19 cellular contexts compared by ENCODE assay signal in the genomic region with DNA sequence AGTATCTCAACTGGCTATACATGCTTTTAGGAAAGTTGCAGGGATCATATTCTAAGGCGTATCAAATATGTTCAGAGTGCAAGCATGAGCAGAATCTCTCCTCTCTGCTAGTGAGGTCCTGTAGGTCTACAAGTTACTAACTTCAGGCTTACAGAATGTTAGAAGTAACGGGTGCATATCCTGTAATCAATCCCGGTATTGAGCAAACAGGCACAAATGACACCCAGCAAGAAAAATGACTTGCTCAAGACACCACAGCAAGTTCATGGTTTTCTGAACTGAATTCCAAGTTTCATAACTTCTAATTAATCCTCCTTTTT.
DNase-seq lines count a peak whose midpoint lies in the region; ATAC-seq and TF ChIP-seq lines count a peak whose summit lies in the region.
"Had no signal": no experiment of that assay in that cellular context is flagged by ENCODE, and none has a peak within 500 bp of the region (broad histone marks: within the 10 kb centered on the region; RNA-seq: fewer than 3 reads in every experiment).

No MANE protein-coding gene starts in this region.

- H3K4me1 ChIP-seq in foreskin keratinocyte, result peaks cover 10% of the 10 kb centered on the region
- H3K4me1 ChIP-seq: SJCRH30 had no signal

- no peaks in the 10 kb centered on the region for H3K27me3 ChIP-seq in foreskin keratinocyte
- H3K27me3 ChIP-seq: SJCRH30 had no signal

- DNase-seq in activated CD4-positive, alpha-beta T cell treated with anti-CD3 and anti-CD28 coated beads, Interleukin-2, amount 10 ng/mL, durations not matched to agents 24 days and 14 days, result peak; percentile 13
- DNase-seq in activated CD4-positive, alpha-beta T cell treated with anti-CD3 and anti-CD28 coated beads for 36 hours, result no peak
- DNase-seq in NOMO-1 (lab: John Stamatoyannopoulos, UW; ENCODE audit: unreplicated experiment in 2 of 2) (peak; percentile 8 to 77), foreskin keratinocyte (no peak), type B pancreatic cell (ENCODE audit: extremely low spot score, unreplicated experiment) (no peak), NCI-H1417 (lab: John Stamatoyannopoulos, UW) (no peak), DMS153 (lab: John Stamatoyannopoulos, UW) (no peak), D341Med (ENCODE audit: low spot score) (no peak)
- DNase-seq: 8988T; CD8-positive, alpha-beta T cell; GDM1; Kasumi-1; NCI-H1436 treated with DMSO at 0.1 percent for 48 hours; NCI-H2081; NCI-H510A; NCI-H774; SJCRH30; SW 1271 had no signal

- no peaks in the 10 kb centered on the region for H3K36me3 Mint-ChIP-seq in activated CD4-positive, alpha-beta T cell treated with anti-CD3 and anti-CD28 coated beads, Interleukin-2, amount 10 ng/mL, durations not matched to agents 24 days and 14 days (ENCODE audit: low read depth)
- no peaks in the 10 kb centered on the region for H3K36me3 Mint-ChIP-seq in activated CD4-positive, alpha-beta T cell treated with anti-CD3 and anti-CD28 coated beads for 36 hours (ENCODE audit: low read depth)
- H3K36me3 Mint-ChIP-seq in type B pancreatic cell, result no peaks in the 10 kb centered on the region
- H3K36me3 Mint-ChIP-seq: CD8-positive, alpha-beta T cell had no signal

- no peak overlapping the region for H3K4me3 Mint-ChIP-seq in activated CD4-positive, alpha-beta T cell treated with anti-CD3 and anti-CD28 coated beads, Interleukin-2, amount 10 ng/mL, durations not matched to agents 24 days and 14 days
- no peak overlapping the region for H3K4me3 Mint-ChIP-seq in activated CD4-positive, alpha-beta T cell treated with anti-CD3 and anti-CD28 coated beads for 36 hours
- peak overlapping the region; percentile 24 for H3K4me3 Mint-ChIP-seq in type B pancreatic cell
- H3K4me3 Mint-ChIP-seq: CD8-positive, alpha-beta T cell had no signal

- POLR2A ChIA-PET in activated CD4-positive, alpha-beta T cell treated with anti-CD3 and anti-CD28 coated beads for 36 hours (lab: Charles Lee), result no interaction called here

- TF ChIP-seq CTCF in foreskin keratinocyte (conservative IDR thresholded peaks at IDR 0.05) (peak; percentile 2), type B pancreatic cell (conservative IDR thresholded peaks at IDR 0.05) (no peak)

- H3K27ac ChIP-seq in foreskin keratinocyte, result no peak overlapping the region
- H3K27ac ChIP-seq: SJCRH30 had no signal

- peaks cover 4% of the 10 kb centered on the region for H3K9me3 Mint-ChIP-seq in activated CD4-positive, alpha-beta T cell treated with anti-CD3 and anti-CD28 coated beads, Interleukin-2, amount 10 ng/mL, durations not matched to agents 24 days and 14 days
- no peaks in the 10 kb centered on the region for H3K9me3 Mint-ChIP-seq in activated CD4-positive, alpha-beta T cell treated with anti-CD3 and anti-CD28 coated beads for 36 hours (ENCODE audit: low read depth)
- no peaks in the 10 kb centered on the region for H3K9me3 Mint-ChIP-seq in type B pancreatic cell
- H3K9me3 Mint-ChIP-seq: CD8-positive, alpha-beta T cell had no signal

- intact Hi-C loops in activated CD4-positive, alpha-beta T cell treated with anti-CD3 and anti-CD28 coated beads, Interleukin-2, amount 10 ng/mL, durations not matched to agents 24 days and 14 days (cut with micrococcal nuclease), result no loop called here
- intact Hi-C loops in activated CD4-positive, alpha-beta T cell treated with anti-CD3 and anti-CD28 coated beads for 36 hours (cut with DNase I, micrococcal nuclease), result no loop called here

- H3K27ac Mint-ChIP-seq in activated CD4-positive, alpha-beta T cell treated with anti-CD3 and anti-CD28 coated beads, Interleukin-2, amount 10 ng/mL, durations not matched to agents 24 days and 14 days, result no peak overlapping the region
- no peak overlapping the region for H3K27ac Mint-ChIP-seq in activated CD4-positive, alpha-beta T cell treated with anti-CD3 and anti-CD28 coated beads for 36 hours
- peak overlapping the region; percentile 86 for H3K27ac Mint-ChIP-seq in type B pancreatic cell
- H3K27ac Mint-ChIP-seq: CD8-positive, alpha-beta T cell had no signal

- H3K27me3 Mint-ChIP-seq in activated CD4-positive, alpha-beta T cell treated with anti-CD3 and anti-CD28 coated beads, Interleukin-2, amount 10 ng/mL, durations not matched to agents 24 days and 14 days, result peaks cover 2% of the 10 kb centered on the region
- no peaks in the 10 kb centered on the region for H3K27me3 Mint-ChIP-seq in activated CD4-positive, alpha-beta T cell treated with anti-CD3 and anti-CD28 coated beads for 36 hours
- H3K27me3 Mint-ChIP-seq in type B pancreatic cell, result no peaks in the 10 kb centered on the region

- CTCF ChIA-PET in activated CD4-positive, alpha-beta T cell treated with anti-CD3 and anti-CD28 coated beads for 36 hours (lab: Charles Lee), result interaction anchor here (0.5 to 1.0 kb wide), 4 partner anchors 16 to 1091 kb away, joined by 3 read pairs; no protein-coding TSS in a partner anchor

- H3K4me1 Mint-ChIP-seq in activated CD4-positive, alpha-beta T cell treated with anti-CD3 and anti-CD28 coated beads, Interleukin-2, amount 10 ng/mL, durations not matched to agents 24 days and 14 days, result peaks cover 2% of the 10 kb centered on the region
- no peaks in the 10 kb centered on the region for H3K4me1 Mint-ChIP-seq in activated CD4-positive, alpha-beta T cell treated with anti-CD3 and anti-CD28 coated beads for 36 hours
- H3K4me1 Mint-ChIP-seq in type B pancreatic cell (ENCODE audit: unreplicated experiment), result peaks cover 23% of the 10 kb centered on the region

- no peak for ATAC-seq in activated CD4-positive, alpha-beta T cell treated with anti-CD3 and anti-CD28 coated beads for 36 hours
- no peak for ATAC-seq in foreskin keratinocyte
- ATAC-seq: CD8-positive, alpha-beta T cell; GM12878 had no signal

Comparison
In these comparisons a context has a peak if more than half of its experiments do, and no peak if none do; other contexts are left out.
1. DNase-seq: peak in activated CD4-positive, alpha-beta T cell treated with anti-CD3 and anti-CD28 coated beads, Interleukin-2, amount 10 ng/mL, durations not matched to agents 24 days and 14 days (single experiment) and NOMO-1 (2 of 2); none in activated CD4-positive, alpha-beta T cell treated with anti-CD3 and anti-CD28 coated beads for 36 hours (single experiment), foreskin keratinocyte (0 of 2), type B pancreatic cell (single experiment), NCI-H1417 (0 of 3), DMS153 (single experiment) and D341Med (single experiment).